In genomic region chr6:95133578-95133977, GRCh38 we compare ENCODE assay signal across 12 cellular contexts.
A peak's percentile ranks its signal among the peaks of the same experiment; 100 is the strongest.
DNase-seq lines count a peak whose midpoint lies in the region; ATAC-seq, FAIRE-seq and TF ChIP-seq lines count a peak whose summit lies in the region.
"Had no signal": no experiment of that assay in that cellular context is flagged by ENCODE, and none has a peak within 500 bp of the region (broad histone marks: within the 10 kb centered on the region; RNA-seq: fewer than 3 reads in every experiment).

No MANE protein-coding gene starts in this region.

- in situ Hi-C loops in HepG2 (cut with HindIII; ENCODE audit: extremely low pct_ligation_motif_present, low pct_unique_long_range_greater_than_20kb) = no loop called here

- no peaks in the 10 kb centered on the region for H3K79me2 ChIP-seq in HepG2 (ENCODE audit: insufficient read depth, low read length)

- no peak overlapping the region for H2AFZ ChIP-seq in HepG2 (ENCODE audit: low read length)

- H3K27ac ChIP-seq in VCaP = no peak overlapping the region
- H3K27ac ChIP-seq in HepG2 (ENCODE audit: extremely low read length, insufficient read depth, low read length) = no peak overlapping the region
- H3K27ac ChIP-seq in ovary = no peak overlapping the region
- H3K27ac ChIP-seq: sigmoid colon had no signal

- no peaks in the 10 kb centered on the region for H4K20me1 ChIP-seq in HepG2 (ENCODE audit: insufficient read depth, low read length)

- TF ChIP-seq CTCF in LNCaP clone FGC (IDR thresholded peaks at IDR 0.05; ENCODE audit: control insufficient read depth, extremely low read depth, insufficient read depth) (peak; percentile 69), VCaP (conservative IDR thresholded peaks at IDR 0.05) (peak; percentile 59), HepG2 (CRISPR knock-in tag; IDR thresholded peaks at IDR 0.05) (peak; percentile 36), ovary (IDR thresholded peaks at IDR 0.05) (no peak)

- no peaks in the 10 kb centered on the region; a peak in 1 of 5 replicates for H3K27me3 ChIP-seq in HepG2 (ENCODE audit: control insufficient read depth in 1 of 2, insufficient read depth in 2 of 2, low read length in 2 of 2)
- H3K27me3 ChIP-seq in ovary = no peaks in the 10 kb centered on the region
- H3K27me3 ChIP-seq: sigmoid colon had no signal

- 8% methylated on average over 5 of the region's 5 CpGs for WGBS in HepG2 (ENCODE audit: low lambda C conversion rate)
- 29 to 34% (median 29%) methylated on average over 5 of the region's 5 CpGs for WGBS in ovary, 3 donors

- TF ChIP-seq EP300 in HepG2 (IDR thresholded peaks at IDR 0.05; ENCODE audit: low read depth in 2 of 2, low read length in 2 of 2) (no peak), HepG2 (CRISPR knock-in tag; IDR thresholded peaks at IDR 0.05; ENCODE audit: borderline replicate concordance) (no peak), ovary (IDR thresholded peaks at IDR 0.05) (no peak)

- H3K9ac ChIP-seq in HepG2 (ENCODE audit: insufficient read depth, low read depth, low read length) = no peak overlapping the region

- H3K9me3 ChIP-seq in HepG2 (ENCODE audit: low read length) (no peaks in the 10 kb centered on the region), ovary (no peaks in the 10 kb centered on the region)
- H3K9me3 ChIP-seq: sigmoid colon had no signal

- ATAC-seq in HepG2 (peak; percentile 55), HG03571 (IDR thresholded peaks at IDR 0.05; ENCODE audit: unreplicated experiment) (no peak), GM18517 (IDR thresholded peaks at IDR 0.05; ENCODE audit: unreplicated experiment) (no peak)

- no peak overlapping the region for H3K4me3 ChIP-seq in LNCaP clone FGC (ENCODE audit: low read depth, low read length)
- H3K4me3 ChIP-seq in HepG2 (replicated peaks in 1 of 3; ENCODE audit: insufficient read depth in 1 of 3, low read depth in 2 of 3, low read length in 3 of 3) = no peak overlapping the region
- no peak overlapping the region for H3K4me3 ChIP-seq in ovary
- H3K4me3 ChIP-seq: sigmoid colon had no signal

- H3K36me3 ChIP-seq in HepG2 (replicated peaks in 1 of 2; ENCODE audit: control insufficient read depth in 1 of 2, insufficient read depth in 2 of 2, low read length in 2 of 2) (no peaks in the 10 kb centered on the region), ovary (no peaks in the 10 kb centered on the region)
- H3K36me3 ChIP-seq: sigmoid colon had no signal

- TF ChIP-seq RAD21 in HepG2 (CRISPR knock-in tag; IDR thresholded peaks at IDR 0.05) = no peak

- DNase-seq in DMS153 treated with DMSO at 0.1 percent for 48 hours (lab: John Stamatoyannopoulos, UW; ENCODE audit: unreplicated experiment) (peak; percentile 14), DMS153 (lab: John Stamatoyannopoulos, UW) (no peak), LNCaP clone FGC (ENCODE audit: low read depth) (no peak), HepG2 (ENCODE audit: low spot score) (no peak), ovary (no peak)
- DNase-seq: anterior cingulate cortex, sigmoid colon had no signal

- BruUV-seq in HepG2 (replicated peaks; lab: Mats Ljungman, UMichigan) = no TSS peak

- FAIRE-seq in HepG2 (lab: Jason Lieb, UNC) = no peak
- FAIRE-seq: A204.1, GM19239 had no signal

- intact Hi-C loops in HepG2 (cut with micrococcal nuclease; ENCODE audit: unreplicated experiment) = no loop called here
- intact Hi-C loops in ovary (cut with DNase I) = no loop called here

- CTCF ChIA-PET in HepG2 (lab: Yijun Ruan, JAX; ENCODE audit: low intra/inter-chr PET ratio, low total read pairs) = no interaction called here

- TF ChIP-seq POLR2A in HepG2 (IDR thresholded peaks at IDR 0.05; ENCODE audit: insufficient read depth in 1 of 2, low read depth in 2 of 2, low read length in 2 of 2) (no peak), ovary (IDR thresholded peaks at IDR 0.05) (no peak)

- H3K4me2 ChIP-seq in HepG2 (ENCODE audit: low read depth, low read length) = no peak overlapping the region

- H3K4me1 ChIP-seq in HepG2 (ENCODE audit: insufficient read depth, low read length) (no peaks in the 10 kb centered on the region), ovary (ENCODE audit: insufficient read depth) (no peaks in the 10 kb centered on the region)
- H3K4me1 ChIP-seq: sigmoid colon had no signal

- POLR2A ChIA-PET in HepG2 (lab: Yijun Ruan, JAX) = no interaction called here

TF ChIP-seq in HepG2, 621 proteins besides CTCF, POLR2A, EP300 and RAD21:
- TF ChIP-seq ZNF703 (CRISPR knock-in tag; IDR thresholded peaks at IDR 0.05; ENCODE audit: borderline replicate concordance) (no peak), CBX2 (IDR thresholded peaks at IDR 0.05; ENCODE audit: low read depth, low read length) (no peak), CBX2 (CRISPR knock-in tag; IDR thresholded peaks at IDR 0.05; ENCODE audit: low read depth) (no peak), ZBTB21 (CRISPR knock-in tag; IDR thresholded peaks at IDR 0.05) (no peak), STAG1 (CRISPR knock-in tag; IDR thresholded peaks at IDR 0.05) (peak; percentile 31; the same call in 1 of the 2 replicates), ZNF44 (CRISPR knock-in tag; IDR thresholded peaks at IDR 0.05) (no peak), SOX6 (IDR thresholded peaks at IDR 0.05) (no peak), SOX6 (CRISPR knock-in tag; IDR thresholded peaks at IDR 0.05) (no peak), ATF7-NPFF (CRISPR knock-in tag; IDR thresholded peaks at IDR 0.05; ENCODE audit: low read depth) (no peak), ETV5 (CRISPR knock-in tag; IDR thresholded peaks at IDR 0.05; ENCODE audit: borderline replicate concordance) (no peak)

Comparison
In these comparisons a context has a peak if more than half of its experiments do, and no peak if none do; other contexts are left out.
1. CTCF ChIP-seq: peak in LNCaP clone FGC (single experiment), VCaP (single experiment) and HepG2 (single experiment); none in ovary (0 of 3).